Comparison of ENCODE assay signal across 35 cellular contexts in genomic region chr7:95668504-95669018, GRCh38.
"Had no signal": no experiment of that assay in that cellular context is flagged by ENCODE, and none has a peak within 500 bp of the region (broad histone marks: within the 10 kb centered on the region; RNA-seq: fewer than 3 reads in every experiment).

No MANE protein-coding gene starts in this region.

- DNase-seq: activated B cell treated with CpG ODN at 0.5 μM for 24 hours; activated CD4-positive, alpha-beta memory T cell treated with anti-CD3 and anti-CD28 coated beads, Interleukin-2, amount 10 ng/mL, durations not matched to agents 7 days and 5 days; activated CD4-positive, alpha-beta T cell treated with anti-CD3 and anti-CD28 coated beads for 1 hour; activated CD4-positive, alpha-beta T cell treated with anti-CD3 and anti-CD28 coated beads for 48 hours; activated CD8-positive, alpha-beta memory T cell treated with anti-CD3 and anti-CD28 coated beads for 24 hours; activated CD8-positive, alpha-beta memory T cell treated with anti-CD3 and anti-CD28 coated beads, Interleukin-2, amount 10 ng/mL, durations not matched to agents 7 days and 5 days; activated CD8-positive, alpha-beta memory T cell treated with anti-CD3 and anti-CD28 coated beads, Interleukin-2, amount 50 U/mL, for 48 hours; activated effector memory CD4-positive, alpha-beta T cell treated with anti-CD3 and anti-CD28 coated beads, Interleukin-2, amount 50 U/mL, for 16 hours; activated naive CD4-positive, alpha-beta T cell; activated naive CD4-positive, alpha-beta T cell treated with anti-CD3 and anti-CD28 coated beads, Interleukin-2, amount 50 U/mL, for 16 hours; activated naive CD8-positive, alpha-beta T cell treated with anti-CD3 and anti-CD28 coated beads for 36 hours; activated T-cell treated with anti-CD3 and anti-CD28 coated beads, Interleukin-2, amount 50 U/mL, for 48 hours; amniotic stem cell; aorta; brain microvascular endothelial cell; central memory CD4-positive, alpha-beta T cell; Karpas-422; NCI-H1048; NCI-H1105 treated with DMSO at 0.1 percent for 48 hours; NCI-H1436; NCI-H1694 treated with DMSO at 0.1 percent for 48 hours; NCI-H2029; NCI-H2107; NCI-H2171; NCI-H510A treated with DMSO at 0.1 percent for 48 hours; NCI-H526 treated with DMSO at 0.1 percent for 48 hours; PC-3; SW 1271; T-helper 1 cell; T-helper 2 cell; T-helper 9 cell had no signal

- H3K4me3 ChIP-seq: K562 had no signal

- H3K36me3 ChIP-seq: brain microvascular endothelial cell had no signal

- H3K27ac ChIP-seq: brain microvascular endothelial cell, RWPE1, VCaP had no signal

- H3K27me3 ChIP-seq: brain microvascular endothelial cell had no signal

- ATAC-seq: activated CD8-positive, alpha-beta memory T cell treated with anti-CD3 and anti-CD28 coated beads, Interleukin-2, amount 10 ng/mL, durations not matched to agents 7 days and 5 days; K562; PC-3; Right ventricle myocardium inferior had no signal
